In the genomic region with DNA sequence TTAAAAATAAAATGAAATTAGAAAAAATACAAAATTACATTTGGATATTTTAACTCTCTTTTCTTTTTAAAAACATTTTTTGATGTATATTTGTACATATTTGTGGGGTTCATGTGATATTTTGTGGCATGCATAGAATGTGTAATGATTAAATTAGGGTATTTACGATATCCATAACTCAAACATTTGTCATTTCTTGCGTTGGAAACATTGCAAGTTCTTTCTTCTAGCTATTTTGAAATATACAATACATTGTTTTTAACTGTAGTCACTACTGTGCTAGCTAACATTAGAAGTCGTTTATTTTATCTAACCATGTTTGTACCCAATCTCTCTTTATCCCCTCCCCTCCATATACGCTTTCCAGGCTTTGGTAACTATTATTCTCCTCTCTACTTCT, we compare ENCODE assay signal across 9 cellular contexts. TPM values are rescaled to one million over a fixed set of nuclear protein-coding genes. Genes with fewer than 3 reads are reported as not detected.
"Had no signal": no experiment of that assay in that cellular context is flagged by ENCODE, and none has a peak within 500 bp of the region (broad histone marks: within the 10 kb centered on the region; RNA-seq: fewer than 3 reads in every experiment).

No MANE protein-coding gene starts in this region.

- H3K9me3 ChIP-seq: HAP-1 had no signal

- ATAC-seq: HepG2, K562 had no signal

- H3K4me3 ChIP-seq: GM23248, HAP-1, K562 had no signal

- DNase-seq: GM23248, GOT3, H7 had no signal

- H3K9ac ChIP-seq: GM23248 had no signal

- FAIRE-seq: HepG2, K562 had no signal

- H3K27ac ChIP-seq: GM23248, HL-60 had no signal

- H3K36me3 ChIP-seq: HAP-1 had no signal

- H3K4me1 ChIP-seq: HAP-1 had no signal

RNA-seq across cellular contexts. Expression of a gene that starts 38.6 kb away (rescaled TPM):
- total RNA-seq: GM23248, H4, H7, HepG2, K562 had no signal
- polyA plus RNA-seq: GM23248, HepG2, K562 had no signal

RNA-seq across cellular contexts. Expression of a gene that starts 56.0 kb away (rescaled TPM):
- total RNA-seq: GM23248, H7, HT1080, K562 had no signal
- polyA plus RNA-seq: GM23248, K562 had no signal
